Comparison of ENCODE assay signal across 23 cellular contexts in the genomic region with DNA sequence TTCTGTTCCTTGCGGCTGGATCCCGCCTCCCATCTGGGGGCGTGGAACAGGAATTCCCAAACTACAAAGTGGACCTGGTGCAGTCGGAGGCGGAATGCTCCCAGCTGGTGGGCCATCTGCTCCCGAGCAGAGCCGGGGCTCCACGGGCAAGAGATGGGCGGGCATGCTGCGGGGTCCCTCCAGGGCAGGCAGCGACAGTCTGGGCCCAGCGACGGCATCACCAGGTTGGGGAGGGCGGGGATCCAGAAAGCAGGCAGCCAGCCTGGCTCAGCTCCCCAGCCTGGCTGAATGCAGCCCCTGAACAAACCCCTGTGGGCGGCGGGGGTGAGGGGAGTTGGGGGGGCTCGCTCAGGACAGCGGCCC. TPM values are rescaled to one million over a fixed set of nuclear protein-coding genes. Genes with fewer than 3 reads are reported as not detected.
"Had no signal": no experiment of that assay in that cellular context is flagged by ENCODE, and none has a peak within 500 bp of the region (broad histone marks: within the 10 kb centered on the region; RNA-seq: fewer than 3 reads in every experiment).

No MANE protein-coding gene starts in this region.

- FAIRE-seq: pancreas, small intestine had no signal

- H3K9me3 ChIP-seq: heart right ventricle, pancreas, stomach, thoracic aorta, transverse colon had no signal

- H3K4me3 ChIP-seq: dorsolateral prefrontal cortex, heart right ventricle, pancreas, stomach, thoracic aorta, transverse colon had no signal

- ATAC-seq: heart right ventricle; left lobe of liver; naive thymus-derived CD4-positive, alpha-beta T cell; pancreas; right cardiac atrium had no signal

- H3K27ac Mint-ChIP-seq: naive thymus-derived CD4-positive, alpha-beta T cell had no signal

- H3K27ac ChIP-seq: dorsolateral prefrontal cortex, heart right ventricle, pancreas, stomach, thoracic aorta, transverse colon had no signal

- H3K36me3 Mint-ChIP-seq: naive thymus-derived CD4-positive, alpha-beta T cell had no signal

- H3K36me3 ChIP-seq: heart right ventricle, pancreas, stomach, thoracic aorta, transverse colon had no signal

- DNase-seq: cortex of kidney; dorsolateral prefrontal cortex; effector CD8-positive, alpha-beta T cell; foreskin melanocyte; heart right ventricle; islet precursor cell; mammary epithelial cell; naive thymus-derived CD4-positive, alpha-beta T cell; nucleus accumbens; small intestine; stimulated activated CD4-positive, alpha-beta T cell treated with anti-CD3 and anti-CD28 coated beads, Interleukin-12 subunit alpha, Interleukin-12 subunit beta, amount 100 ng/mL, for 4 hours; stimulated activated naive CD4-positive, alpha-beta T cell; stomach; substantia nigra; transverse colon had no signal

- H3K9me3 Mint-ChIP-seq: naive thymus-derived CD4-positive, alpha-beta T cell had no signal

- H3K27me3 Mint-ChIP-seq: progenitor cell of endocrine pancreas had no signal

RNA-seq across cellular contexts. Expression of gene TP73, which starts 44.6 kb away (rescaled TPM):
- total RNA-seq: mesenteric fat pad, mononuclear cell, thoracic aorta had no signal
- polyA plus RNA-seq: neural cell had no signal
